25 cellular contexts compared by ENCODE assay signal in genomic region chr10:5470062-5470751, GRCh38. TPM values are rescaled to one million over a fixed set of nuclear protein-coding genes. Genes with fewer than 3 reads are reported as not detected.
"Had no signal": no experiment of that assay in that cellular context is flagged by ENCODE, and none has a peak within 500 bp of the region (broad histone marks: within the 10 kb centered on the region; RNA-seq: fewer than 3 reads in every experiment).

No MANE protein-coding gene starts in this region.

- H3K36me3 ChIP-seq: heart left ventricle, sigmoid colon, stomach, thoracic aorta, uterus had no signal

- H3K27ac ChIP-seq: dorsolateral prefrontal cortex, heart left ventricle, sigmoid colon, skin epidermis, stomach, thoracic aorta, uterus had no signal

- H3K36me3 Mint-ChIP-seq: naive thymus-derived CD8-positive, alpha-beta T cell; type B pancreatic cell had no signal

- DNase-seq: cortex of kidney; dorsolateral prefrontal cortex; effector CD8-positive, alpha-beta T cell; heart left ventricle; hippocampal formation; mammary epithelial cell; mucosa of descending colon; naive thymus-derived CD8-positive, alpha-beta T cell; posterior cingulate gyrus; stimulated activated CD4-positive, alpha-beta T cell treated with anti-CD3 and anti-CD28 coated beads, Interleukin-2, amount 100 ng/mL, for 24 hours; stimulated activated CD4-positive, alpha-beta T cell treated with anti-CD3 and anti-CD28 coated beads, Interleukin-4, amount 100 ng/mL, for 4 hours; stimulated activated naive CD4-positive, alpha-beta T cell; stomach; substantia nigra; uterus had no signal

- H3K9me3 ChIP-seq: sigmoid colon, thoracic aorta had no signal

- H3K4me3 Mint-ChIP-seq: naive thymus-derived CD8-positive, alpha-beta T cell; type B pancreatic cell had no signal

- H3K27me3 Mint-ChIP-seq: type B pancreatic cell had no signal

- H3K27ac Mint-ChIP-seq: type B pancreatic cell had no signal

- ATAC-seq: left lobe of liver; mucosa of descending colon; naive thymus-derived CD8-positive, alpha-beta T cell had no signal

- H3K4me3 ChIP-seq: dorsolateral prefrontal cortex, heart left ventricle, mucosa of descending colon, sigmoid colon, skin epidermis, stomach, thoracic aorta, uterus had no signal

- H3K27me3 ChIP-seq: dorsolateral prefrontal cortex, heart left ventricle, sigmoid colon, stomach, uterus had no signal

RNA-seq across cellular contexts. Expression of gene CALML5, which starts 29.2 kb away (rescaled TPM):
- total RNA-seq: dorsolateral prefrontal cortex; fibroblast of lung; frontal cortex; glomerular endothelial cell; heart left ventricle; left lobe of liver; mammary epithelial cell; mucosa of descending colon; naive thymus-derived CD8-positive, alpha-beta T cell; osteocyte; pulmonary artery endothelial cell; sigmoid colon; uterus had no signal

RNA-seq across cellular contexts. Expression of gene CALML3, which starts 54.6 kb away (rescaled TPM):
- total RNA-seq: fibroblast of lung; glomerular endothelial cell; heart left ventricle; left lobe of liver; naive thymus-derived CD8-positive, alpha-beta T cell; osteocyte; pulmonary artery endothelial cell; sigmoid colon; stomach; thoracic aorta; uterus had no signal
